Comparison of ENCODE assay signal across 1 cellular context in the genomic region with DNA sequence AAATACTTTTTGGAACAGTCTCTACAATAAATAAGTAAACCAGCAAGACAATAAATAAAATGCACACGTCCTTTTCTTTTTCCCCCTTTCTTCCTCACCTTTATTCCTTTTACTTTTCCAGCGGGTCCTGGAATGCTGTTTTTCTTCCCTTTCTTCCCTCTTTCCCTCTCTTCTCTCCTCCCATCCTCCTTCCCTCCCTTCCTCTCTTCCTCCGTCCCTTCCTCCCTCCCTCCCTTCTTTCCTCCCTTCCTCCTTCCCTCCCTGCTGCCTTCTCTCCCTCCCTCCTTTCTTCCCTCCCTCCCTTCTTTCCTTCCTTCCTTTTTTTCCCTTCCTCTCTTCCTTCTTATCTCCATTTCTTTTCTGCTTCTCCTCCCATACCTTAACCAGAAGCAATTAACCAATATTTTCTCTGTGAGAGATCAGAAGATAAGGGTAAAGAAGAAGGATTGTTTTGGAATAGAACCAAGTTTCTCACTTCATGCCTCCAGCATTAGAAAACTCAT.
TF ChIP-seq lines count a peak whose summit lies in the region.

No MANE protein-coding gene starts in this region.

TF ChIP-seq in endothelial cell of umbilical vein, 7 proteins besides CTCF, POLR2A, EP300 and RAD21:
- peak; percentile 16 for TF ChIP-seq GATA2 (IDR thresholded peaks at IDR 0.05; ENCODE audit: insufficient read depth, insufficient read length, low read depth, low read length)
- no peak for TF ChIP-seq JUN (IDR thresholded peaks at IDR 0.05; ENCODE audit: borderline replicate concordance, insufficient read depth, insufficient read length, low read depth)
